ENCODE assay signal across 8 cellular contexts in genomic region chr22:50627914-50628542, GRCh38. TPM values are rescaled to one million over a fixed set of nuclear protein-coding genes. Genes with fewer than 3 reads are reported as not detected.
A peak's percentile ranks its signal among the peaks of the same experiment; 100 is the strongest.
DNase-seq lines count a peak whose midpoint lies in the region; ATAC-seq and TF ChIP-seq lines count a peak whose summit lies in the region.

Gene ARSA (minus strand): TSS chr22:50628152. CDS start chr22:50627779, 373 bp downstream.

- no peaks in the 10 kb centered on the region for H4K20me1 ChIP-seq in OCI-LY1 (ENCODE audit: insufficient read depth, low read length)

- 1% methylated on average over 56 to 69 of the region's 70 CpGs for WGBS in esophagus, 2 donors

- no peaks in the 10 kb centered on the region for H3K36me3 ChIP-seq in OCI-LY1 (ENCODE audit: insufficient read depth, low read length)
- H3K36me3 ChIP-seq in esophagus (ENCODE audit: control insufficient read depth in 2 of 2, insufficient read depth in 2 of 2, low read length in 1 of 2), result peaks cover 0 to 14% of the 10 kb centered on the region in 2 donors
- no peaks in the 10 kb centered on the region for H3K36me3 ChIP-seq in mucosa of stomach (ENCODE audit: control insufficient read depth, insufficient read depth, low read length)

- peak within 1 kb of the TSS; percentile 97 for H3K4me3 ChIP-seq in OCI-LY1 (ENCODE audit: low read depth, low read length, poor library complexity, severe bottlenecking)
- H3K4me3 ChIP-seq in esophagus (ENCODE audit: low read depth in 1 of 2, low read length in 2 of 2), result peak within 1 kb of the TSS; percentile 61 to 89
- peak within 1 kb of the TSS; percentile 72 for H3K4me3 ChIP-seq in mucosa of stomach (ENCODE audit: low read length)

- H3K27ac ChIP-seq in OCI-LY1 (ENCODE audit: low read depth, low read length, poor library complexity, severe bottlenecking) (no peak within 1 kb of the TSS), esophagus (ENCODE audit: low read depth in 2 of 2, low read length in 1 of 2) (peak within 1 kb of the TSS; percentile 61 to 82)

- H3K27me3 ChIP-seq in OCI-LY1 (ENCODE audit: insufficient read depth, low read length), result no peaks in the 10 kb centered on the region
- H3K27me3 ChIP-seq in esophagus (ENCODE audit: control insufficient read depth in 1 of 2, insufficient read depth in 2 of 2, low read length in 2 of 2), result no peaks in the 10 kb centered on the region
- H3K27me3 ChIP-seq in mucosa of stomach (ENCODE audit: control insufficient read depth, insufficient read depth, low read length), result no peaks in the 10 kb centered on the region

- H2AFZ ChIP-seq in OCI-LY1 (ENCODE audit: low read length), result peak within 1 kb of the TSS; percentile 75; the same call in 1 of the 2 replicates

- H3K79me2 ChIP-seq in OCI-LY1 (ENCODE audit: insufficient read depth, low read length), result no peaks in the 10 kb centered on the region

- H3K9ac ChIP-seq in OCI-LY1 (ENCODE audit: low read length), result peak within 1 kb of the TSS; percentile 93
- peak within 1 kb of the TSS; percentile 77 for H3K9ac ChIP-seq in mucosa of stomach (ENCODE audit: low read length)

- ATAC-seq in HG03469 (IDR thresholded peaks at IDR 0.05; ENCODE audit: unreplicated experiment), result peak; percentile 64

- TF ChIP-seq CTCF in OCI-LY1 (IDR thresholded peaks at IDR 0.05; ENCODE audit: low read length), result peak; percentile 40

- H3K9me3 ChIP-seq in OCI-LY1 (ENCODE audit: low read length) (no peaks in the 10 kb centered on the region), esophagus (ENCODE audit: control insufficient read depth in 2 of 2, insufficient read depth in 1 of 2, low read depth in 1 of 2, low read length in 1 of 2) (no peaks in the 10 kb centered on the region), mucosa of stomach (ENCODE audit: control insufficient read depth, low read length) (no peaks in the 10 kb centered on the region)

- H3K4me1 ChIP-seq in OCI-LY1 (ENCODE audit: insufficient read depth, low read length, severe bottlenecking) (peaks cover 25% of the 10 kb centered on the region), esophagus (ENCODE audit: control insufficient read depth in 2 of 2, insufficient read depth in 2 of 2, low read length in 1 of 2) (peaks cover 0 to 19% of the 10 kb centered on the region in 2 donors), mucosa of stomach (ENCODE audit: control insufficient read depth, insufficient read depth, low read length) (peaks cover 15% of the 10 kb centered on the region)

- H3K4me2 ChIP-seq in OCI-LY1 (ENCODE audit: low read length), result peak within 1 kb of the TSS; percentile 98

- H3F3A ChIP-seq in OCI-LY1 (ENCODE audit: insufficient read depth, low read length), result no peaks in the 10 kb centered on the region

- no peaks in the 10 kb centered on the region for H3K9me2 ChIP-seq in OCI-LY1 (ENCODE audit: low read depth, low read length)

- DNase-seq in C1 segment of cervical spinal cord (lab: John Stamatoyannopoulos, UW) (peak in 13 of 14 donors; percentile 27 to 89 (median 74)), GM19238 (ENCODE audit: insufficient read length, low spot score) (peak; percentile 66), activated T-cell treated with anti-CD3 and anti-CD28 coated beads for 4 hours (peak; percentile 54)
- DNase-seq in stimulated activated CD8-positive, alpha-beta memory T cell treated with anti-CD3 and anti-CD28 coated beads, Interleukin-7, amount 100 ng/mL, for 1 hour (ENCODE audit: low read depth in 2 of 2), result peak; percentile 41 to 51

RNA-seq across cellular contexts. Expression of gene ARSA, which starts in this region (rescaled TPM):
- polyA plus RNA-seq in esophagus, result 10 to 100 TPM; 25.8 to 52.1 TPM
